Comparison of ENCODE assay signal across 23 cellular contexts in genomic region chr3:39188271-39189149, GRCh38. TPM values are rescaled to one million over a fixed set of nuclear protein-coding genes. Genes with fewer than 3 reads are reported as not detected.
"Had no signal": no experiment of that assay in that cellular context is flagged by ENCODE, and none has a peak within 500 bp of the region (broad histone marks: within the 10 kb centered on the region; RNA-seq: fewer than 3 reads in every experiment).

No MANE protein-coding gene starts in this region.

- H3K27ac ChIP-seq: neural progenitor cell, ovary, sigmoid colon, spleen, tibial artery had no signal

- H3K36me3 ChIP-seq: neural progenitor cell, ovary, sigmoid colon, spleen, tibial artery had no signal

- H3K9me3 ChIP-seq: ovary, sigmoid colon, spleen, tibial artery had no signal

- H3K4me1 ChIP-seq: neural progenitor cell had no signal

- H2AFZ ChIP-seq: neural progenitor cell had no signal

- H3K4me3 ChIP-seq: neural progenitor cell, ovary, sigmoid colon, spleen, tibial artery had no signal

- DNase-seq: activated CD4-positive, alpha-beta memory T cell treated with anti-CD3 and anti-CD28 coated beads, Interleukin-2, amount 10 ng/mL, durations not matched to agents 7 days and 5 days; activated CD4-positive, alpha-beta T cell treated with anti-CD3 and anti-CD28 coated beads for 48 hours; activated CD4-positive, CD25-positive, alpha-beta regulatory T cell; activated effector memory CD4-positive, alpha-beta T cell treated with Interleukin-2 at 50 U/mL for 16 hours; activated naive CD4-positive, alpha-beta T cell treated with anti-CD3 and anti-CD28 coated beads, Interleukin-2, amount 10 ng/mL, durations not matched to agents 7 days and 5 days; activated naive CD8-positive, alpha-beta T cell treated with anti-CD3 and anti-CD28 coated beads, Interleukin-2, amount 50 U/mL, for 24 hours; activated T-cell treated with anti-CD3 and anti-CD28 coated beads, Interleukin-2, amount 50 U/mL, for 24 hours; anterior cingulate cortex; central memory CD4-positive, alpha-beta T cell; effector CD4-positive, alpha-beta T cell; immature natural killer cell; midbrain; ovary; sigmoid colon; spleen; stimulated activated CD4-positive, alpha-beta T cell treated with anti-CD3 and anti-CD28 coated beads, Interleukin-4, amount 100 ng/mL, for 4 hours; stimulated activated naive CD4-positive, alpha-beta T cell; T-helper 1 cell; T1000; tibial artery had no signal

- H3K4me2 ChIP-seq: neural progenitor cell had no signal

- H3K27me3 ChIP-seq: neural progenitor cell, ovary, sigmoid colon, tibial artery had no signal

- ATAC-seq: activated naive CD8-positive, alpha-beta T cell treated with anti-CD3 and anti-CD28 coated beads, Interleukin-2, amount 50 U/mL, for 24 hours; esophagus mucosa had no signal

RNA-seq across cellular contexts. Expression of gene XIRP1, which starts 3.9 kb away (rescaled TPM):
- total RNA-seq: esophagus mucosa, lung microvascular endothelial cell had no signal
